ENCODE assay signal across 2 cellular contexts in the genomic region with DNA sequence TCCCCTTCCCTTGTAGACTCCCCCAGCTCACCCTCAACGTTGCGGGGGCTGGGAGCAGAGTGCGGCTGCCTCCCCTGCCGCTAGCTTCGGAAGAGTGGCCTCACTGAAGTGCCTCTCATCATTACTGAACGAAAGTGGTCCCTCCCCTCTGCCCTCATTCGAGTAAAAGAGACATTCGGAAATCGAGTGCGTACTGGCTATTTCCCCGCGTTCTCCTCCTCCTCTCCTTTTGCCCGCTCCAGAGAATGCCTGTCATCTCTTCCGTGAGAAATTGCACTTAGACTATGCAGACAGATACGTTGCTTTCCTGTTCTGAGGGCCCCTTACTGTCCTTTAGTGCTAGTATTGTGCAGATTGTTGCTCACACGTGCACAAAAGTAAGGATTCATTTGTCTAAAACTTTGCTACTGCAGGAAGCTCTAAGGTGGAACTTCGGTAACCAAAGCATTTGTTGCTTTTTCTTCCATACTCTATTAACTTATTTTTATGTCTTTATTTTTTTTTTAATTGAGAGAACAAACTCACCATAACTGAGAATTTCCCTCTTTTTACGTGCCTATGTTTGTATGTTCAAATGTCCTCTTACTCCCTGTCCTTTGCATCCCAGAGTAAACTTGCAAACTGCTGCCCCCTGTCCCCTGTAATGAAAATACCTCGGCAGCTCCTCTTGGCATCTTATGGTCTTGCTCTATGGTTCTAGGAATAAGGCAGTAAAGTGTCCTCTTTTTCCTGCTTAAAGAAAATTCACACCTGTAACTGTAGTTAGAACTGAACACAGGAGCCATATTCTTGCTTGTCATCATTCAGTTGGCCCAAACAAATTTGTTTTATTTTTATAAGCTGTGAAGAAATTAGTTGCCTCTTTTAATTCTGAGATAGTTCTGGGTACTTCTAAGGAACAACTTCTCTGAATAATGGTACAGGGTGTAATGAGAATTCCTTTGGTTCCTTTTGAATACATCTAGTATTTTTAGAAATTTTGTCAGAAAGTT.
TF ChIP-seq lines count a peak whose summit lies in the region.

No MANE protein-coding gene starts in this region.

TF ChIP-seq in HEK293, 187 proteins besides CTCF, POLR2A, EP300 and RAD21 (continued from another document and continues in another):
- TF ChIP-seq HOXA7 (CRISPR knock-in tag; IDR thresholded peaks at IDR 0.05; ENCODE audit: borderline replicate concordance) = no peak
- TF ChIP-seq ZNF214 (tag by site-specific recombination; IDR thresholded peaks at IDR 0.05; ENCODE audit: borderline replicate concordance) = no peak
- no peak for TF ChIP-seq ZNF76 (tag by site-specific recombination; IDR thresholded peaks at IDR 0.05; ENCODE audit: borderline replicate concordance, low read depth)
- no peak for TF ChIP-seq ZNF658 (tag by site-specific recombination; IDR thresholded peaks at IDR 0.05)
- TF ChIP-seq, protein P1, sequence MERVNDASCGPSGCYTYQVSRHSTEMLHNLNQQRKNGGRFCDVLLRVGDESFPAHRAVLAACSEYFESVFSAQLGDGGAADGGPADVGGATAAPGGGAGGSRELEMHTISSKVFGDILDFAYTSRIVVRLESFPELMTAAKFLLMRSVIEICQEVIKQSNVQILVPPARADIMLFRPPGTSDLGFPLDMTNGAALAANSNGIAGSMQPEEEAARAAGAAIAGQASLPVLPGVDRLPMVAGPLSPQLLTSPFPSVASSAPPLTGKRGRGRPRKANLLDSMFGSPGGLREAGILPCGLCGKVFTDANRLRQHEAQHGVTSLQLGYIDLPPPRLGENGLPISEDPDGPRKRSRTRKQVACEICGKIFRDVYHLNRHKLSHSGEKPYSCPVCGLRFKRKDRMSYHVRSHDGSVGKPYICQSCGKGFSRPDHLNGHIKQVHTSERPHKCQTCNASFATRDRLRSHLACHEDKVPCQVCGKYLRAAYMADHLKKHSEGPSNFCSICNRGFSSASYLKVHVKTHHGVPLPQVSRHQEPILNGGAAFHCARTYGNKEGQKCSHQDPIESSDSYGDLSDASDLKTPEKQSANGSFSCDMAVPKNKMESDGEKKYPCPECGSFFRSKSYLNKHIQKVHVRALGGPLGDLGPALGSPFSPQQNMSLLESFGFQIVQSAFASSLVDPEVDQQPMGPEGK (tag by site-specific recombination; IDR thresholded peaks at IDR 0.05) = peak; percentile 24
- peak; percentile 73; the same call in 1 of the 2 replicates for TF ChIP-seq ZBTB20 (tag by site-specific recombination; IDR thresholded peaks at IDR 0.05)
- TF ChIP-seq KLF8 (tag by site-specific recombination; IDR thresholded peaks at IDR 0.05) = no peak; the same call in 1 of the 2 replicates
- no peak; the same call in 1 of the 2 replicates for TF ChIP-seq ZXDB (tag by site-specific recombination; IDR thresholded peaks at IDR 0.05)
- no peak for TF ChIP-seq ZNF202 (tag by site-specific recombination; IDR thresholded peaks at IDR 0.05; ENCODE audit: borderline replicate concordance)
- TF ChIP-seq, protein P2, sequence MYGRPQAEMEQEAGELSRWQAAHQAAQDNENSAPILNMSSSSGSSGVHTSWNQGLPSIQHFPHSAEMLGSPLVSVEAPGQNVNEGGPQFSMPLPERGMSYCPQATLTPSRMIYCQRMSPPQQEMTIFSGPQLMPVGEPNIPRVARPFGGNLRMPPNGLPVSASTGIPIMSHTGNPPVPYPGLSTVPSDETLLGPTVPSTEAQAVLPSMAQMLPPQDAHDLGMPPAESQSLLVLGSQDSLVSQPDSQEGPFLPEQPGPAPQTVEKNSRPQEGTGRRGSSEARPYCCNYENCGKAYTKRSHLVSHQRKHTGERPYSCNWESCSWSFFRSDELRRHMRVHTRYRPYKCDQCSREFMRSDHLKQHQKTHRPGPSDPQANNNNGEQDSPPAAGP (tag by site-specific recombination; IDR thresholded peaks at IDR 0.05) = no peak
- 0 out of 2 replicates have a peak, but pooled peaks have one; percentile 9 for TF ChIP-seq ZNF394 (tag by site-specific recombination; IDR thresholded peaks at IDR 0.05; ENCODE audit: borderline replicate concordance)
- TF ChIP-seq ZNF169 (tag by site-specific recombination; IDR thresholded peaks at IDR 0.05) = no peak
- TF ChIP-seq ZEB2 (tag by site-specific recombination; IDR thresholded peaks at IDR 0.05) = peak; percentile 23
- TF ChIP-seq ZNF391 (tag by site-specific recombination; IDR thresholded peaks at IDR 0.05; ENCODE audit: borderline replicate concordance, low read depth) = no peak
- no peak for TF ChIP-seq ZNF24 (tag by site-specific recombination; IDR thresholded peaks at IDR 0.05)
- peak; percentile 80 for TF ChIP-seq ZBTB17 (tag by site-specific recombination; IDR thresholded peaks at IDR 0.05)
- 0 out of 2 replicates have a peak, but pooled peaks have one; percentile 8 for TF ChIP-seq ZBTB48 (tag by site-specific recombination; IDR thresholded peaks at IDR 0.05)
- TF ChIP-seq ZNF558 (tag by site-specific recombination; IDR thresholded peaks at IDR 0.05) = no peak
- peak; percentile 72 for TF ChIP-seq SP2 (tag by site-specific recombination; IDR thresholded peaks at IDR 0.05)
- TF ChIP-seq, protein P3, sequence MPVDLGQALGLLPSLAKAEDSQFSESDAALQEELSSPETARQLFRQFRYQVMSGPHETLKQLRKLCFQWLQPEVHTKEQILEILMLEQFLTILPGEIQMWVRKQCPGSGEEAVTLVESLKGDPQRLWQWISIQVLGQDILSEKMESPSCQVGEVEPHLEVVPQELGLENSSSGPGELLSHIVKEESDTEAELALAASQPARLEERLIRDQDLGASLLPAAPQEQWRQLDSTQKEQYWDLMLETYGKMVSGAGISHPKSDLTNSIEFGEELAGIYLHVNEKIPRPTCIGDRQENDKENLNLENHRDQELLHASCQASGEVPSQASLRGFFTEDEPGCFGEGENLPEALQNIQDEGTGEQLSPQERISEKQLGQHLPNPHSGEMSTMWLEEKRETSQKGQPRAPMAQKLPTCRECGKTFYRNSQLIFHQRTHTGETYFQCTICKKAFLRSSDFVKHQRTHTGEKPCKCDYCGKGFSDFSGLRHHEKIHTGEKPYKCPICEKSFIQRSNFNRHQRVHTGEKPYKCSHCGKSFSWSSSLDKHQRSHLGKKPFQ (tag by site-specific recombination; IDR thresholded peaks at IDR 0.05) = no peak
- peak; percentile 8; the same call in 1 of the 2 replicates for TF ChIP-seq SP7 (tag by site-specific recombination; IDR thresholded peaks at IDR 0.05)
- TF ChIP-seq ZNF473 (tag by site-specific recombination; IDR thresholded peaks at IDR 0.05) = no peak

TF ChIP-seq in SK-N-SH treated with all-trans-retinoic acid at 6 μM for 48 hours, 23 proteins besides CTCF, POLR2A, EP300 and RAD21 (continued from another document):
- TF ChIP-seq, protein P1 (CRISPR knock-in tag; IDR thresholded peaks at IDR 0.05; ENCODE audit: borderline replicate concordance) = no peak
- TF ChIP-seq ARNTL (CRISPR knock-in tag; IDR thresholded peaks at IDR 0.05; ENCODE audit: borderline replicate concordance, low read depth) (no peak), TCF4 (CRISPR knock-in tag; IDR thresholded peaks at IDR 0.05; ENCODE audit: borderline replicate concordance) (no peak), ZFP30 (CRISPR knock-in tag; IDR thresholded peaks at IDR 0.05) (no peak), ZNF8 (CRISPR knock-in tag; IDR thresholded peaks at IDR 0.05) (no peak), OSR1 (CRISPR knock-in tag; IDR thresholded peaks at IDR 0.05) (no peak), PPARA (CRISPR knock-in tag; IDR thresholded peaks at IDR 0.05; ENCODE audit: borderline replicate concordance) (no peak), CSDC2 (CRISPR knock-in tag; IDR thresholded peaks at IDR 0.05) (no peak)
- TF ChIP-seq, protein P4, sequence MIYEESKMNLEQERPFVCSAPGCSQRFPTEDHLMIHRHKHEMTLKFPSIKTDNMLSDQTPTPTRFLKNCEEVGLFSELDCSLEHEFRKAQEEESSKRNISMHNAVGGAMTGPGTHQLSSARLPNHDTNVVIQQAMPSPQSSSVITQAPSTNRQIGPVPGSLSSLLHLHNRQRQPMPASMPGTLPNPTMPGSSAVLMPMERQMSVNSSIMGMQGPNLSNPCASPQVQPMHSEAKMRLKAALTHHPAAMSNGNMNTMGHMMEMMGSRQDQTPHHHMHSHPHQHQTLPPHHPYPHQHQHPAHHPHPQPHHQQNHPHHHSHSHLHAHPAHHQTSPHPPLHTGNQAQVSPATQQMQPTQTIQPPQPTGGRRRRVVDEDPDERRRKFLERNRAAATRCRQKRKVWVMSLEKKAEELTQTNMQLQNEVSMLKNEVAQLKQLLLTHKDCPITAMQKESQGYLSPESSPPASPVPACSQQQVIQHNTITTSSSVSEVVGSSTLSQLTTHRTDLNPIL (CRISPR knock-in tag; IDR thresholded peaks at IDR 0.05; ENCODE audit: low read depth) = no peak
- TF ChIP-seq, protein P5, sequence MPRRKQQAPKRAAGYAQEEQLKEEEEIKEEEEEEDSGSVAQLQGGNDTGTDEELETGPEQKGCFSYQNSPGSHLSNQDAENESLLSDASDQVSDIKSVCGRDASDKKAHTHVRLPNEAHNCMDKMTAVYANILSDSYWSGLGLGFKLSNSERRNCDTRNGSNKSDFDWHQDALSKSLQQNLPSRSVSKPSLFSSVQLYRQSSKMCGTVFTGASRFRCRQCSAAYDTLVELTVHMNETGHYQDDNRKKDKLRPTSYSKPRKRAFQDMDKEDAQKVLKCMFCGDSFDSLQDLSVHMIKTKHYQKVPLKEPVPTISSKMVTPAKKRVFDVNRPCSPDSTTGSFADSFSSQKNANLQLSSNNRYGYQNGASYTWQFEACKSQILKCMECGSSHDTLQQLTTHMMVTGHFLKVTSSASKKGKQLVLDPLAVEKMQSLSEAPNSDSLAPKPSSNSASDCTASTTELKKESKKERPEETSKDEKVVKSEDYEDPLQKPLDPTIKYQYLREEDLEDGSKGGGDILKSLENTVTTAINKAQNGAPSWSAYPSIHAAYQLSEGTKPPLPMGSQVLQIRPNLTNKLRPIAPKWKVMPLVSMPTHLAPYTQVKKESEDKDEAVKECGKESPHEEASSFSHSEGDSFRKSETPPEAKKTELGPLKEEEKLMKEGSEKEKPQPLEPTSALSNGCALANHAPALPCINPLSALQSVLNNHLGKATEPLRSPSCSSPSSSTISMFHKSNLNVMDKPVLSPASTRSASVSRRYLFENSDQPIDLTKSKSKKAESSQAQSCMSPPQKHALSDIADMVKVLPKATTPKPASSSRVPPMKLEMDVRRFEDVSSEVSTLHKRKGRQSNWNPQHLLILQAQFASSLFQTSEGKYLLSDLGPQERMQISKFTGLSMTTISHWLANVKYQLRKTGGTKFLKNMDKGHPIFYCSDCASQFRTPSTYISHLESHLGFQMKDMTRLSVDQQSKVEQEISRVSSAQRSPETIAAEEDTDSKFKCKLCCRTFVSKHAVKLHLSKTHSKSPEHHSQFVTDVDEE (CRISPR knock-in tag; IDR thresholded peaks at IDR 0.05) = no peak
